24 cellular contexts compared by ENCODE assay signal in genomic region chr18:12599966-12600365, GRCh38. TPM values are rescaled to one million over a fixed set of nuclear protein-coding genes. Genes with fewer than 3 reads are reported as not detected.
DNase-seq lines count a peak whose midpoint lies in the region; ATAC-seq and TF ChIP-seq lines count a peak whose summit lies in the region.
"Had no signal": no experiment of that assay in that cellular context is flagged by ENCODE, and none has a peak within 500 bp of the region (broad histone marks: within the 10 kb centered on the region; RNA-seq: fewer than 3 reads in every experiment).

No MANE protein-coding gene starts in this region.

- WGBS in upper lobe of left lung, 2 donors: 69 to 71% methylated on average over 3 of the region's 3 CpGs

- H3K4me1 ChIP-seq in upper lobe of left lung: peaks cover 11 to 25% (median 17%) of the 10 kb centered on the region in 4 donors

- H3K36me3 ChIP-seq in upper lobe of left lung: no peaks in the 10 kb centered on the region
- H3K36me3 ChIP-seq: esophagus squamous epithelium, gastrocnemius medialis, lower lobe of right lung, SJSA1 had no signal

- H3K9me3 Mint-ChIP-seq in endothelial cell (ENCODE audit: unreplicated experiment): no peaks in the 10 kb centered on the region
- H3K9me3 Mint-ChIP-seq in osteocyte (ENCODE audit: unreplicated experiment): no peaks in the 10 kb centered on the region
- H3K9me3 Mint-ChIP-seq in activated T-cell treated with anti-CD3 and anti-CD28 coated beads, Interleukin-2, amount 50 U/mL, for 24 hours: no peaks in the 10 kb centered on the region
- H3K9me3 Mint-ChIP-seq: activated naive CD8-positive, alpha-beta T cell treated with anti-CD3 and anti-CD28 coated beads, Interleukin-2, amount 50 U/mL, for 24 hours; activated T-cell treated with anti-CD3 and anti-CD28 coated beads, Interleukin-2, amount 50 U/mL, for 72 hours; effector memory CD8-positive, alpha-beta T cell; natural killer cell treated with Interleukin-12 subunit alpha and Interleukin-12 subunit beta and Interleukin-15 and Interleukin-18, amount 100 ng/mL, for 72 hours had no signal

- DNase-seq in ELR (ENCODE audit: low read depth) (peak; percentile 43), LHCN-M2 (ENCODE audit: low read depth) (peak; percentile 37), endothelial cell (ENCODE audit: low spot score) (no peak), osteocyte (ENCODE audit: extremely low spot score, unreplicated experiment) (no peak), mesenteric fat pad (ENCODE audit: low spot score) (no peak), upper lobe of left lung (no peak), erythroblast (lab: John Stamatoyannopoulos, UW) (no peak)
- no peak for DNase-seq in activated T-cell treated with anti-CD3 and anti-CD28 coated beads, Interleukin-2, amount 50 U/mL, for 24 hours
- DNase-seq: activated CD4-positive, CD25-positive, alpha-beta regulatory T cell; activated CD8-positive, alpha-beta memory T cell treated with anti-CD3 and anti-CD28 coated beads, Interleukin-2, amount 10 ng/mL, durations not matched to agents 7 days and 5 days; activated naive CD8-positive, alpha-beta T cell treated with anti-CD3 and anti-CD28 coated beads, Interleukin-2, amount 50 U/mL, for 24 hours; activated T-cell treated with anti-CD3 and anti-CD28 coated beads, Interleukin-2, amount 50 U/mL, for 72 hours; central memory CD4-positive, alpha-beta T cell; effector memory CD8-positive, alpha-beta T cell; esophagus squamous epithelium; gastrocnemius medialis; Kasumi-1; lower lobe of right lung; NCI-H446 treated with DMSO at 0.1 percent for 48 hours; NCI-H82; stimulated activated naive CD4-positive, alpha-beta T cell had no signal

- no peaks in the 10 kb centered on the region for H3K27me3 ChIP-seq in upper lobe of left lung
- H3K27me3 ChIP-seq: esophagus squamous epithelium, gastrocnemius medialis, SJSA1 had no signal

- H3K36me3 Mint-ChIP-seq in endothelial cell (ENCODE audit: low read depth, unreplicated experiment) (no peaks in the 10 kb centered on the region), osteocyte (ENCODE audit: unreplicated experiment) (no peaks in the 10 kb centered on the region)
- H3K36me3 Mint-ChIP-seq in activated T-cell treated with anti-CD3 and anti-CD28 coated beads, Interleukin-2, amount 50 U/mL, for 24 hours (ENCODE audit: low read depth): no peaks in the 10 kb centered on the region
- H3K36me3 Mint-ChIP-seq: activated CD8-positive, alpha-beta memory T cell treated with anti-CD3 and anti-CD28 coated beads, Interleukin-2, amount 10 ng/mL, durations not matched to agents 7 days and 5 days; natural killer cell treated with Interleukin-12 subunit alpha and Interleukin-12 subunit beta and Interleukin-15 and Interleukin-18, amount 100 ng/mL, for 72 hours had no signal

- TF ChIP-seq CTCF in endothelial cell (IDR thresholded peaks at IDR 0.05; ENCODE audit: unreplicated experiment) (no peak), osteocyte (IDR thresholded peaks at IDR 0.05) (no peak), upper lobe of left lung (IDR thresholded peaks at IDR 0.05) (no peak)

- ATAC-seq in upper lobe of left lung (ENCODE audit: low FRiP score in 2 of 2): no peak
- ATAC-seq: activated CD8-positive, alpha-beta memory T cell treated with anti-CD3 and anti-CD28 coated beads, Interleukin-2, amount 10 ng/mL, durations not matched to agents 7 days and 5 days; activated naive CD8-positive, alpha-beta T cell treated with anti-CD3 and anti-CD28 coated beads, Interleukin-2, amount 50 U/mL, for 24 hours; activated T-cell treated with anti-CD3 and anti-CD28 coated beads, Interleukin-2, amount 50 U/mL, for 72 hours; effector memory CD8-positive, alpha-beta T cell; lower lobe of right lung; natural killer cell treated with Interleukin-12 subunit alpha and Interleukin-12 subunit beta and Interleukin-15 and Interleukin-18, amount 100 ng/mL, for 72 hours had no signal

- TF ChIP-seq EP300 in upper lobe of left lung (IDR thresholded peaks at IDR 0.05): no peak

- no peak overlapping the region for H3K27ac ChIP-seq in upper lobe of left lung
- H3K27ac ChIP-seq: esophagus squamous epithelium, gastrocnemius medialis, lower lobe of right lung, SJSA1, skin epidermis had no signal

- H3K27me3 Mint-ChIP-seq in endothelial cell (ENCODE audit: unreplicated experiment) (peaks cover 3% of the 10 kb centered on the region), osteocyte (ENCODE audit: unreplicated experiment) (no peaks in the 10 kb centered on the region)
- no peaks in the 10 kb centered on the region for H3K27me3 Mint-ChIP-seq in activated T-cell treated with anti-CD3 and anti-CD28 coated beads, Interleukin-2, amount 50 U/mL, for 24 hours
- H3K27me3 Mint-ChIP-seq: activated CD8-positive, alpha-beta memory T cell treated with anti-CD3 and anti-CD28 coated beads, Interleukin-2, amount 10 ng/mL, durations not matched to agents 7 days and 5 days; activated naive CD8-positive, alpha-beta T cell treated with anti-CD3 and anti-CD28 coated beads, Interleukin-2, amount 50 U/mL, for 24 hours; effector memory CD8-positive, alpha-beta T cell; natural killer cell treated with Interleukin-12 subunit alpha and Interleukin-12 subunit beta and Interleukin-15 and Interleukin-18, amount 100 ng/mL, for 72 hours had no signal

- no peaks in the 10 kb centered on the region for H3K9me3 ChIP-seq in upper lobe of left lung
- H3K9me3 ChIP-seq: esophagus squamous epithelium, gastrocnemius medialis, lower lobe of right lung, SJSA1 had no signal

- no peak for TF ChIP-seq POLR2A in upper lobe of left lung (IDR thresholded peaks at IDR 0.05)
- TF ChIP-seq POLR2A in erythroblast (IDR thresholded peaks at IDR 0.05; ENCODE audit: low read length): no peak

- H3K4me3 Mint-ChIP-seq in endothelial cell (ENCODE audit: unreplicated experiment): no peak overlapping the region
- H3K4me3 Mint-ChIP-seq in osteocyte (ENCODE audit: unreplicated experiment): no peak overlapping the region
- H3K4me3 Mint-ChIP-seq in activated T-cell treated with anti-CD3 and anti-CD28 coated beads, Interleukin-2, amount 50 U/mL, for 24 hours: no peak overlapping the region
- H3K4me3 Mint-ChIP-seq: activated CD8-positive, alpha-beta memory T cell treated with anti-CD3 and anti-CD28 coated beads, Interleukin-2, amount 10 ng/mL, durations not matched to agents 7 days and 5 days; activated naive CD8-positive, alpha-beta T cell treated with anti-CD3 and anti-CD28 coated beads, Interleukin-2, amount 50 U/mL, for 24 hours; activated T-cell treated with anti-CD3 and anti-CD28 coated beads, Interleukin-2, amount 50 U/mL, for 72 hours; effector memory CD8-positive, alpha-beta T cell; natural killer cell treated with Interleukin-12 subunit alpha and Interleukin-12 subunit beta and Interleukin-15 and Interleukin-18, amount 100 ng/mL, for 72 hours had no signal

- H3K4me1 Mint-ChIP-seq in endothelial cell (ENCODE audit: unreplicated experiment) (peaks cover 46% of the 10 kb centered on the region), osteocyte (ENCODE audit: unreplicated experiment) (peaks cover 53% of the 10 kb centered on the region)
- H3K4me1 Mint-ChIP-seq in activated T-cell treated with anti-CD3 and anti-CD28 coated beads, Interleukin-2, amount 50 U/mL, for 24 hours (ENCODE audit: low read depth): peaks cover 17% of the 10 kb centered on the region

- H3K27ac Mint-ChIP-seq in endothelial cell (ENCODE audit: unreplicated experiment) (peak overlapping the region; percentile 5), osteocyte (ENCODE audit: unreplicated experiment) (peak overlapping the region; percentile 94)
- H3K27ac Mint-ChIP-seq in activated T-cell treated with anti-CD3 and anti-CD28 coated beads, Interleukin-2, amount 50 U/mL, for 24 hours: no peak overlapping the region
- H3K27ac Mint-ChIP-seq: activated CD8-positive, alpha-beta memory T cell treated with anti-CD3 and anti-CD28 coated beads, Interleukin-2, amount 10 ng/mL, durations not matched to agents 7 days and 5 days; activated naive CD8-positive, alpha-beta T cell treated with anti-CD3 and anti-CD28 coated beads, Interleukin-2, amount 50 U/mL, for 24 hours; activated T-cell treated with anti-CD3 and anti-CD28 coated beads, Interleukin-2, amount 50 U/mL, for 72 hours; effector memory CD8-positive, alpha-beta T cell had no signal

- H3K4me3 ChIP-seq in upper lobe of left lung: no peak overlapping the region
- H3K4me3 ChIP-seq: esophagus squamous epithelium, gastrocnemius medialis, lower lobe of right lung, SJSA1, skin epidermis had no signal

RNA-seq across cellular contexts. Expression of gene SPIRE1, which starts 57.9 kb away (rescaled TPM):
- total RNA-seq in LHCN-M2 (2014; rRNA removed) (21.6 and 26.0 TPM in 2 replicates), endothelial cell (ENCODE audit: unreplicated experiment) (31.3 TPM), osteocyte (47.0 and 53.6 TPM in 2 replicates), mesenteric fat pad (39.8 TPM), upper lobe of left lung (10 to 100 TPM; 33.9 to 76.7 (median 59.6) TPM)
- polyA plus RNA-seq in LHCN-M2 (2012): 15.9 TPM

Comparison
In these comparisons a context has a peak if more than half of its experiments do, and no peak if none do; other contexts are left out.
1. DNase-seq: peak in ELR (single experiment) and LHCN-M2 (single experiment); none in endothelial cell (single experiment), osteocyte (single experiment), mesenteric fat pad (single experiment), upper lobe of left lung (0 of 2), activated T-cell treated with anti-CD3 and anti-CD28 coated beads, Interleukin-2, amount 50 U/mL, for 24 hours (single experiment) and erythroblast (0 of 2).